23 cellular contexts compared by ENCODE assay signal in genomic region chr6:111689419-111689818, GRCh38.
"Had no signal": no experiment of that assay in that cellular context is flagged by ENCODE, and none has a peak within 500 bp of the region (broad histone marks: within the 10 kb centered on the region; RNA-seq: fewer than 3 reads in every experiment).

No MANE protein-coding gene starts in this region.

- H3K4me1 ChIP-seq: testis had no signal

- H3K27me3 Mint-ChIP-seq: activated B cell treated with CpG ODN at 0.5 μM for 24 hours; activated naive CD4-positive, alpha-beta T cell treated with anti-CD3 and anti-CD28 coated beads, Interleukin-2, amount 10 ng/mL, durations not matched to agents 7 days and 5 days; central memory CD8-positive, alpha-beta T cell; memory B cell; progenitor cell of endocrine pancreas; stimulated activated naive B cell treated with anti-CD40 and anti-IgM and Interleukin-4, amounts not matched to agents 10 μg/mL and 1 μg/mL and 100 μg/mL, for 72 hours had no signal

- H3K9me3 Mint-ChIP-seq: activated B cell treated with CpG ODN at 0.5 μM for 24 hours; activated naive CD4-positive, alpha-beta T cell treated with anti-CD3 and anti-CD28 coated beads, Interleukin-2, amount 10 ng/mL, durations not matched to agents 7 days and 5 days; central memory CD8-positive, alpha-beta T cell; stimulated activated naive B cell treated with anti-CD40 and anti-IgM and Interleukin-4, amounts not matched to agents 10 μg/mL and 1 μg/mL and 100 μg/mL, for 72 hours had no signal

- H3K9me3 ChIP-seq: esophagus squamous epithelium, heart left ventricle, sigmoid colon, testis, uterus had no signal

- H3K4me3 Mint-ChIP-seq: activated B cell treated with CpG ODN at 0.5 μM for 24 hours; activated naive CD4-positive, alpha-beta T cell treated with anti-CD3 and anti-CD28 coated beads, Interleukin-2, amount 10 ng/mL, durations not matched to agents 7 days and 5 days; memory B cell; stimulated activated naive B cell treated with anti-CD40 and anti-IgM and Interleukin-4, amounts not matched to agents 10 μg/mL and 1 μg/mL and 100 μg/mL, for 72 hours had no signal

- H3K27ac ChIP-seq: brain microvascular endothelial cell, esophagus squamous epithelium, testis had no signal

- H3K36me3 ChIP-seq: uterus had no signal

- DNase-seq: activated B cell treated with CpG ODN at 0.5 μM for 24 hours; activated CD4-positive, alpha-beta T cell treated with anti-CD3 and anti-CD28 coated beads for 4 hours; activated effector memory CD4-positive, alpha-beta T cell treated with anti-CD3 and anti-CD28 coated beads, Interleukin-2, amount 50 U/mL, for 16 hours; activated naive CD4-positive, alpha-beta T cell treated with anti-CD3 and anti-CD28 coated beads, Interleukin-2, amount 10 ng/mL, durations not matched to agents 7 days and 5 days; activated T-cell treated with anti-CD3 and anti-CD28 coated beads, Interleukin-2, amount 50 U/mL, for 1 hour; aorta; brain microvascular endothelial cell; dorsolateral prefrontal cortex; esophagus squamous epithelium; heart left ventricle; left colon; retina; sigmoid colon; stimulated activated CD4-positive, alpha-beta T cell treated with anti-CD3 and anti-CD28 coated beads, Interleukin-15, amount 100 ng/mL, for 24 hours; stimulated activated naive B cell treated with anti-CD40 and anti-IgM and Interleukin-4, amounts not matched to agents 10 μg/mL and 1 μg/mL and 100 μg/mL, for 72 hours; T1000; testis; trophoblast cell; uterus had no signal

- H3K4me1 Mint-ChIP-seq: activated B cell treated with CpG ODN at 0.5 μM for 24 hours had no signal

- H3K27ac Mint-ChIP-seq: activated B cell treated with CpG ODN at 0.5 μM for 24 hours; activated naive CD4-positive, alpha-beta T cell treated with anti-CD3 and anti-CD28 coated beads, Interleukin-2, amount 10 ng/mL, durations not matched to agents 7 days and 5 days; memory B cell; progenitor cell of endocrine pancreas; stimulated activated naive B cell treated with anti-CD40 and anti-IgM and Interleukin-4, amounts not matched to agents 10 μg/mL and 1 μg/mL and 100 μg/mL, for 72 hours had no signal

- H3K27me3 ChIP-seq: brain microvascular endothelial cell, dorsolateral prefrontal cortex, esophagus squamous epithelium, heart left ventricle, sigmoid colon, testis, uterus had no signal

- H3K4me3 ChIP-seq: dorsolateral prefrontal cortex, esophagus squamous epithelium, heart left ventricle, sigmoid colon, smooth muscle cell, testis, uterus had no signal

- ATAC-seq: heart left ventricle; left colon; stimulated activated naive B cell treated with anti-CD40 and anti-IgM and Interleukin-4, amounts not matched to agents 10 μg/mL and 1 μg/mL and 100 μg/mL, for 72 hours had no signal
